8 cellular contexts compared by ENCODE assay signal in genomic region chr12:108804361-108804949, GRCh38. TPM values are rescaled to one million over a fixed set of nuclear protein-coding genes. Genes with fewer than 3 reads are reported as not detected.
A peak's percentile ranks its signal among the peaks of the same experiment; 100 is the strongest.
DNase-seq lines count a peak whose midpoint lies in the region; ATAC-seq lines count a peak whose summit lies in the region.

No MANE protein-coding gene starts in this region.

- H3K9ac ChIP-seq in GM23248: peak overlapping the region; percentile 88

- no peaks in the 10 kb centered on the region for H3K9me3 ChIP-seq in GM23248 (ENCODE audit: low read depth)

- no peaks in the 10 kb centered on the region for H3K27me3 ChIP-seq in GM23248 (replicated peaks; ENCODE audit: insufficient read depth)

- H3K9me2 ChIP-seq in GM23248 (ENCODE audit: insufficient read depth): no peaks in the 10 kb centered on the region

- H3K79me2 ChIP-seq in GM23248 (ENCODE audit: insufficient read depth): peaks cover 45% of the 10 kb centered on the region

- H3K4me1 ChIP-seq in GM23248 (ENCODE audit: insufficient read depth): peaks cover 61% of the 10 kb centered on the region

- H4K20me1 ChIP-seq in GM23248 (ENCODE audit: insufficient read depth): no peaks in the 10 kb centered on the region

- intact Hi-C loops in left cardiac atrium (cut with DNase I): loop anchor here (5.0 to 10.0 kb wide), 3 partner anchors 77 to 237 kb away; no protein-coding TSS in a partner anchor

- peak; percentile 91 for DNase-seq in GM23248
- peak; percentile 92 for DNase-seq in amniotic epithelial cell (ENCODE audit: low read depth)
- DNase-seq in left cardiac atrium: peak; percentile 72

- peak overlapping the region; percentile 59 for H3K4me2 ChIP-seq in GM23248 (ENCODE audit: unreplicated experiment)

- H2AFZ ChIP-seq in GM23248: no peak overlapping the region

- WGBS in GM23248 (ENCODE audit: low coverage in 1 of 2, low lambda C conversion rate in 2 of 2, missing lambda C conversion rate in 2 of 2), 2 experiments: 10 to 12% methylated on average over 10 of the region's 10 CpGs

- in situ Hi-C loops in GM23248 (cut with MboI): loop anchor here (10.0 kb wide), 2 partner anchors 140 to 240 kb away; partner anchors contain the start of genes ISCU and SART3

- H3K27ac ChIP-seq in GM23248: peak overlapping the region; percentile 97
- peak overlapping the region in 20 of 21 experiments; percentile 26 to 90 (median 79) for H3K27ac ChIP-seq in skin epidermis

- peaks cover 44% of the 10 kb centered on the region for H3K36me3 ChIP-seq in GM23248 (ENCODE audit: low read depth)

- peak; percentile 61 to 75 for ATAC-seq in left cardiac atrium
- ATAC-seq in HG02763 (IDR thresholded peaks at IDR 0.05; ENCODE audit: unreplicated experiment): no peak
- no peak for ATAC-seq in HG03469 (IDR thresholded peaks at IDR 0.05; ENCODE audit: unreplicated experiment)
- ATAC-seq in HG03354 (IDR thresholded peaks at IDR 0.05; ENCODE audit: poor library complexity, severe bottlenecking, unreplicated experiment): no peak
- no peak for ATAC-seq in HG03565 (IDR thresholded peaks at IDR 0.05; ENCODE audit: unreplicated experiment)

- H3K4me3 ChIP-seq in GM23248: peak overlapping the region; percentile 14; the same call in 1 of the 2 replicates
- H3K4me3 ChIP-seq in skin epidermis: no peak overlapping the region

- peaks cover 84% of the 10 kb centered on the region for H3F3A ChIP-seq in GM23248 (ENCODE audit: insufficient read depth)

RNA-seq across cellular contexts. Expression of gene SSH1, which starts 52.9 kb away (rescaled TPM):
- 21.9 and 33.5 TPM in 2 replicates for total RNA-seq in GM23248 (2014; rRNA removed; shearing (Covaris generic))
- polyA plus RNA-seq in GM23248 (2016; fragmentation: Nextera tagmentation; extraction: Ambion mirVana): 44.0 and 49.0 TPM in 2 replicates
- total RNA-seq in left cardiac atrium: 10 to 100 TPM; 30.4 to 46.0 TPM

Comparison
In these comparisons a context has a peak if more than half of its experiments do, and no peak if none do; other contexts are left out.
1. ATAC-seq: peak in left cardiac atrium (2 of 2); none in HG02763 (single experiment), HG03469 (single experiment), HG03354 (single experiment) and HG03565 (single experiment).
2. Peak in every context shown above with its lines, with median percentiles within 50 percentile points of each other: DNase-seq.